21 cellular contexts compared by ENCODE assay signal in genomic region chr5:107415762-107416161, GRCh38.
DNase-seq lines count a peak whose midpoint lies in the region; ATAC-seq, FAIRE-seq and TF ChIP-seq lines count a peak whose summit lies in the region.
"Had no signal": no experiment of that assay in that cellular context is flagged by ENCODE, and none has a peak within 500 bp of the region (broad histone marks: within the 10 kb centered on the region; RNA-seq: fewer than 3 reads in every experiment).

No MANE protein-coding gene starts in this region.

- peak; percentile 23 for FAIRE-seq in GM12891 (lab: Jason Lieb, UNC)
- FAIRE-seq: G401.6 had no signal

- TF ChIP-seq POLR2A in GM12891 (IDR thresholded peaks at IDR 0.05; ENCODE audit: low read depth, low read length): no peak

- no peak for TF ChIP-seq CTCF in ascending aorta (IDR thresholded peaks at IDR 0.05)

- no peaks in the 10 kb centered on the region for H3K9me3 ChIP-seq in ascending aorta
- H3K9me3 ChIP-seq: BLaER1, SJSA1 had no signal

- no peak overlapping the region for H3K4me3 ChIP-seq in ascending aorta
- H3K4me3 ChIP-seq: BLaER1, SJSA1 had no signal

- H3K36me3 ChIP-seq in ascending aorta: no peaks in the 10 kb centered on the region
- H3K36me3 ChIP-seq: BLaER1, SJSA1 had no signal

- H3K27ac ChIP-seq in ascending aorta: no peak overlapping the region
- H3K27ac ChIP-seq: BLaER1, RWPE1, SJSA1 had no signal

- no peaks in the 10 kb centered on the region for H3K4me1 ChIP-seq in ascending aorta
- H3K4me1 ChIP-seq: BLaER1, SJSA1 had no signal

- DNase-seq in GM12891 (ENCODE audit: insufficient read length, low spot score): no peak
- DNase-seq in activated naive CD4-positive, alpha-beta T cell treated with anti-CD3 and anti-CD28 coated beads, Interleukin-2, amount 50 U/mL, for 16 hours: no peak
- DNase-seq in DMS53 treated with DMSO at 0.1 percent for 48 hours (lab: John Stamatoyannopoulos, UW; ENCODE audit: unreplicated experiment): no peak
- no peak for DNase-seq in ascending aorta (ENCODE audit: low spot score in 2 of 2)
- DNase-seq: CD8-positive, alpha-beta memory T cell; DND-41; KBM-7; NCI-H1417 treated with DMSO at 0.1 percent for 48 hours; NCI-H1930; NCI-H2171; NCI-H446; NCI-H748 treated with DMSO at 0.1 percent for 48 hours; PC-3 had no signal

- H3K27me3 ChIP-seq in ascending aorta: no peaks in the 10 kb centered on the region
- H3K27me3 ChIP-seq: BLaER1, SJSA1 had no signal

- ATAC-seq in GM21423 (IDR thresholded peaks at IDR 0.05; ENCODE audit: unreplicated experiment) (peak; percentile 40), HG03175 (IDR thresholded peaks at IDR 0.05; ENCODE audit: unreplicated experiment) (peak; percentile 55), esophagus mucosa (peak; percentile 18), GM19397 (IDR thresholded peaks at IDR 0.05; ENCODE audit: unreplicated experiment) (no peak)
- ATAC-seq: PC-3 had no signal

- intact Hi-C loops in ascending aorta (cut with DNase I): no loop called here

TF ChIP-seq in GM12891, 5 proteins besides CTCF, POLR2A, EP300 and RAD21:
- no peak for TF ChIP-seq TAF1 (IDR thresholded peaks at IDR 0.05; ENCODE audit: low read depth, low read length)
- TF ChIP-seq PAX5 (IDR thresholded peaks at IDR 0.05; ENCODE audit: insufficient read depth, low read length, severe bottlenecking): no peak
- no peak for TF ChIP-seq POU2F2 (IDR thresholded peaks at IDR 0.05; ENCODE audit: low read depth, low read length)
- no peak for TF ChIP-seq SPI1 (IDR thresholded peaks at IDR 0.05; ENCODE audit: low read depth, low read length)
- TF ChIP-seq POLR2AphosphoS5 (IDR thresholded peaks at IDR 0.05; ENCODE audit: low read depth, low read length): no peak
